1 cellular context compared by ENCODE assay signal in the genomic region with DNA sequence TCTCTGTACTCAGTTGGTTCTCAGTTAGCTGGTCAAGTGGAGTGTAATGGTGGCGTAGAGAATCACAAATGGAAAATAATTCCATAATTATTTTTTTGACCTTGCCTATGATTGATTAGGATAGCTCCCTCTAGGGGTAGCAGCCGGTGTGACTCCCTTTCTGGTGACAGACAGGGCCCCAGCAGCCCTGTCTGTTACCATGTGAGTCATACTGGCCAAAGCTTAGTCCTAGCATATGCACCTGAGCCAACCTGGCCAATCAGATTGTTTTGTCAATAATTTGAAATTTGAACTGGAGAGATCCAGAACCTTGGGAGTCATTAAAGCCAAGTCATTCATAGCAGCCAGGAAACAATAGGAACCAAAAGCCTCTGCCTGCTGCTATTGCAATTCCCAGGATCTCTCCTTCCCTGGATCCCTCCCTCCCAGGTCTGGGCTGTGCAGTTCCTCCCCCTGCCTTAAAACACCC.
TF ChIP-seq lines count a peak whose summit lies in the region.

No MANE protein-coding gene starts in this region.

TF ChIP-seq in K562, 482 proteins besides CTCF, POLR2A, EP300 and RAD21 (continued from another document and continues in another):
- peak; percentile 70 for TF ChIP-seq PBX2 (CRISPR knock-in tag; IDR thresholded peaks at IDR 0.05; ENCODE audit: low read depth)
- peak; percentile 93 for TF ChIP-seq PBX2 (tag; conservative IDR thresholded peaks at IDR 0.05; ENCODE audit: low read depth)
- TF ChIP-seq SPI1 (IDR thresholded peaks at IDR 0.05; ENCODE audit: borderline replicate concordance, low read depth, low read length): 0 out of 2 replicates have a peak, but pooled peaks have one; percentile 28
- no peak for TF ChIP-seq FOXK2 (conservative IDR thresholded peaks at IDR 0.05 in 1 of 2, IDR thresholded peaks at IDR 0.05 in 1 of 2; ENCODE audit: low read depth in 2 of 2)
- no peak for TF ChIP-seq MEF2D (tag; conservative IDR thresholded peaks at IDR 0.05; ENCODE audit: low read depth)
- no peak for TF ChIP-seq TCFL5 (CRISPR knock-in tag; conservative IDR thresholded peaks at IDR 0.05)
- TF ChIP-seq ZNF589 (CRISPR knock-in tag; IDR thresholded peaks at IDR 0.05; ENCODE audit: low read depth): no peak
- peak; percentile 71 for TF ChIP-seq JUN (IDR thresholded peaks at IDR 0.05; ENCODE audit: borderline replicate concordance, low read depth, low read length)
- no peak for TF ChIP-seq JUN (CRISPR knock-in tag; IDR thresholded peaks at IDR 0.05; ENCODE audit: borderline replicate concordance)
- TF ChIP-seq CREB3 (tag; conservative IDR thresholded peaks at IDR 0.05; ENCODE audit: low read depth): no peak
- peak; percentile 90 for TF ChIP-seq MYBL2 (IDR thresholded peaks at IDR 0.05; ENCODE audit: low read depth)
- no peak for TF ChIP-seq MYBL2 (CRISPR knock-in tag; IDR thresholded peaks at IDR 0.05; ENCODE audit: borderline replicate concordance)
- no peak for TF ChIP-seq TCF7 (IDR thresholded peaks at IDR 0.05; ENCODE audit: borderline replicate concordance)
- TF ChIP-seq, protein P1, sequence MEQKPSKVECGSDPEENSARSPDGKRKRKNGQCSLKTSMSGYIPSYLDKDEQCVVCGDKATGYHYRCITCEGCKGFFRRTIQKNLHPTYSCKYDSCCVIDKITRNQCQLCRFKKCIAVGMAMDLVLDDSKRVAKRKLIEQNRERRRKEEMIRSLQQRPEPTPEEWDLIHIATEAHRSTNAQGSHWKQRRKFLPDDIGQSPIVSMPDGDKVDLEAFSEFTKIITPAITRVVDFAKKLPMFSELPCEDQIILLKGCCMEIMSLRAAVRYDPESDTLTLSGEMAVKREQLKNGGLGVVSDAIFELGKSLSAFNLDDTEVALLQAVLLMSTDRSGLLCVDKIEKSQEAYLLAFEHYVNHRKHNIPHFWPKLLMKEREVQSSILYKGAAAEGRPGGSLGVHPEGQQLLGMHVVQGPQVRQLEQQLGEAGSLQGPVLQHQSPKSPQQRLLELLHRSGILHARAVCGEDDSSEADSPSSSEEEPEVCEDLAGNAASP (IDR thresholded peaks at IDR 0.05): no peak
- no peak for TF ChIP-seq PTTG1 (tag; IDR thresholded peaks at IDR 0.05; ENCODE audit: low read depth)
- no peak for TF ChIP-seq JUNB (CRISPR knock-in tag; conservative IDR thresholded peaks at IDR 0.05)
- no peak for TF ChIP-seq MED1 (CRISPR knock-in tag; IDR thresholded peaks at IDR 0.05; ENCODE audit: borderline replicate concordance)
- no peak for TF ChIP-seq ASH1L (IDR thresholded peaks at IDR 0.05; ENCODE audit: borderline replicate concordance, low read depth, partially characterized antibody)
- TF ChIP-seq, protein P2, sequence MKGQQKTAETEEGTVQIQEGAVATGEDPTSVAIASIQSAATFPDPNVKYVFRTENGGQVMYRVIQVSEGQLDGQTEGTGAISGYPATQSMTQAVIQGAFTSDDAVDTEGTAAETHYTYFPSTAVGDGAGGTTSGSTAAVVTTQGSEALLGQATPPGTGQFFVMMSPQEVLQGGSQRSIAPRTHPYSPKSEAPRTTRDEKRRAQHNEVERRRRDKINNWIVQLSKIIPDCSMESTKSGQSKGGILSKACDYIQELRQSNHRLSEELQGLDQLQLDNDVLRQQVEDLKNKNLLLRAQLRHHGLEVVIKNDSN (CRISPR knock-in tag; IDR thresholded peaks at IDR 0.05): peak; percentile 75
- no peak for TF ChIP-seq ZNF444 (CRISPR knock-in tag; IDR thresholded peaks at IDR 0.05)
- TF ChIP-seq MXI1 (IDR thresholded peaks at IDR 0.05; ENCODE audit: low read depth, low read length): no peak
- TF ChIP-seq HIVEP1 (CRISPR knock-in tag; IDR thresholded peaks at IDR 0.05): no peak
- TF ChIP-seq ZEB2 (IDR thresholded peaks at IDR 0.05): no peak
- no peak for TF ChIP-seq CLOCK (CRISPR knock-in tag; IDR thresholded peaks at IDR 0.05; ENCODE audit: borderline replicate concordance)
- no peak for TF ChIP-seq U2AF2 (optimal IDR thresholded peaks at IDR 0.05; ENCODE audit: low read depth, low read length)
- peak; percentile 44; the same call in 1 of the 2 replicates for TF ChIP-seq MYC (IDR thresholded peaks at IDR 0.05; ENCODE audit: low read depth, low read length)
- no peak for TF ChIP-seq MYC (CRISPR knock-in tag; IDR thresholded peaks at IDR 0.05; ENCODE audit: borderline replicate concordance, low read depth)
- TF ChIP-seq LARP7 (IDR thresholded peaks at IDR 0.05): no peak
- no peak for TF ChIP-seq XRCC4 (IDR thresholded peaks at IDR 0.05; ENCODE audit: extremely low read depth, insufficient read depth, insufficient read length)
- TF ChIP-seq TAL1 (IDR thresholded peaks at IDR 0.05): no peak
- TF ChIP-seq VEZF1 (CRISPR knock-in tag; IDR thresholded peaks at IDR 0.05): peak; percentile 43
- TF ChIP-seq CAMTA2 (CRISPR knock-in tag; conservative IDR thresholded peaks at IDR 0.05): no peak
- TF ChIP-seq SRSF9 (IDR thresholded peaks at IDR 0.05; ENCODE audit: borderline replicate concordance, low read depth, low read length): no peak
- no peak for TF ChIP-seq CHD4 (IDR thresholded peaks at IDR 0.05; ENCODE audit: insufficient read depth, insufficient replicate concordance, low read depth, low read length, poor library complexity, severe bottlenecking)
- peak in 1 of 2 experiments; percentile 48; a peak in 1 of 4 replicates for TF ChIP-seq MAZ (CRISPR knock-in tag; conservative IDR thresholded peaks at IDR 0.05 in 1 of 2, IDR thresholded peaks at IDR 0.05 in 1 of 2)
- TF ChIP-seq HSF4 (CRISPR knock-in tag; IDR thresholded peaks at IDR 0.05; ENCODE audit: borderline replicate concordance): no peak
- no peak for TF ChIP-seq E2F3 (CRISPR knock-in tag; IDR thresholded peaks at IDR 0.05)
- TF ChIP-seq SMC3 (conservative IDR thresholded peaks at IDR 0.05; ENCODE audit: insufficient read depth, low read depth, low read length): peak; percentile 45; the same call in 1 of the 2 replicates
- 0 out of 4 replicates have a peak, but pooled peaks of 1 of the 2 experiments have one; percentile 30 for TF ChIP-seq SRF (CRISPR knock-in tag; IDR thresholded peaks at IDR 0.05)
- TF ChIP-seq STAG1 (CRISPR knock-in tag; IDR thresholded peaks at IDR 0.05; ENCODE audit: borderline replicate concordance): no peak
- no peak for TF ChIP-seq PHB (CRISPR knock-in tag; IDR thresholded peaks at IDR 0.05)
- TF ChIP-seq RAD51 (IDR thresholded peaks at IDR 0.05; ENCODE audit: borderline replicate concordance, low read depth): peak; percentile 39; the same call in 1 of the 2 replicates
- TF ChIP-seq, protein P3, sequence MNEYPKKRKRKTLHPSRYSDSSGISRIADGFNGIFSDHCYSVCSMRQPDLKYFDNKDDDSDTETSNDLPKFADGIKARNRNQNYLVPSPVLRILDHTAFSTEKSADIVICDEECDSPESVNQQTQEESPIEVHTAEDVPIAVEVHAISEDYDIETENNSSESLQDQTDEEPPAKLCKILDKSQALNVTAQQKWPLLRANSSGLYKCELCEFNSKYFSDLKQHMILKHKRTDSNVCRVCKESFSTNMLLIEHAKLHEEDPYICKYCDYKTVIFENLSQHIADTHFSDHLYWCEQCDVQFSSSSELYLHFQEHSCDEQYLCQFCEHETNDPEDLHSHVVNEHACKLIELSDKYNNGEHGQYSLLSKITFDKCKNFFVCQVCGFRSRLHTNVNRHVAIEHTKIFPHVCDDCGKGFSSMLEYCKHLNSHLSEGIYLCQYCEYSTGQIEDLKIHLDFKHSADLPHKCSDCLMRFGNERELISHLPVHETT (CRISPR knock-in tag; conservative IDR thresholded peaks at IDR 0.05 in 1 of 2, IDR thresholded peaks at IDR 0.05 in 1 of 2): no peak
- TF ChIP-seq, protein P4, sequence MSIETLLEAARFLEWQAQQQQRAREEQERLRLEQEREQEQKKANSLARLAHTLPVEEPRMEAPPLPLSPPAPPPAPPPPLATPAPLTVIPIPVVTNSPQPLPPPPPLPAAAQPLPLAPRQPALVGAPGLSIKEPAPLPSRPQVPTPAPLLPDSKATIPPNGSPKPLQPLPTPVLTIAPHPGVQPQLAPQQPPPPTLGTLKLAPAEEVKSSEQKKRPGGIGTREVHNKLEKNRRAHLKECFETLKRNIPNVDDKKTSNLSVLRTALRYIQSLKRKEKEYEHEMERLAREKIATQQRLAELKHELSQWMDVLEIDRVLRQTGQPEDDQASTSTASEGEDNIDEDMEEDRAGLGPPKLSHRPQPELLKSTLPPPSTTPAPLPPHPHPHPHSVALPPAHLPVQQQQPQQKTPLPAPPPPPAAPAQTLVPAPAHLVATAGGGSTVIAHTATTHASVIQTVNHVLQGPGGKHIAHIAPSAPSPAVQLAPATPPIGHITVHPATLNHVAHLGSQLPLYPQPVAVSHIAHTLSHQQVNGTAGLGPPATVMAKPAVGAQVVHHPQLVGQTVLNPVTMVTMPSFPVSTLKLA (conservative IDR thresholded peaks at IDR 0.05): peak in 1 of 2 experiments; percentile 40; a peak in 1 of 4 replicates
- TF ChIP-seq, protein P5, sequence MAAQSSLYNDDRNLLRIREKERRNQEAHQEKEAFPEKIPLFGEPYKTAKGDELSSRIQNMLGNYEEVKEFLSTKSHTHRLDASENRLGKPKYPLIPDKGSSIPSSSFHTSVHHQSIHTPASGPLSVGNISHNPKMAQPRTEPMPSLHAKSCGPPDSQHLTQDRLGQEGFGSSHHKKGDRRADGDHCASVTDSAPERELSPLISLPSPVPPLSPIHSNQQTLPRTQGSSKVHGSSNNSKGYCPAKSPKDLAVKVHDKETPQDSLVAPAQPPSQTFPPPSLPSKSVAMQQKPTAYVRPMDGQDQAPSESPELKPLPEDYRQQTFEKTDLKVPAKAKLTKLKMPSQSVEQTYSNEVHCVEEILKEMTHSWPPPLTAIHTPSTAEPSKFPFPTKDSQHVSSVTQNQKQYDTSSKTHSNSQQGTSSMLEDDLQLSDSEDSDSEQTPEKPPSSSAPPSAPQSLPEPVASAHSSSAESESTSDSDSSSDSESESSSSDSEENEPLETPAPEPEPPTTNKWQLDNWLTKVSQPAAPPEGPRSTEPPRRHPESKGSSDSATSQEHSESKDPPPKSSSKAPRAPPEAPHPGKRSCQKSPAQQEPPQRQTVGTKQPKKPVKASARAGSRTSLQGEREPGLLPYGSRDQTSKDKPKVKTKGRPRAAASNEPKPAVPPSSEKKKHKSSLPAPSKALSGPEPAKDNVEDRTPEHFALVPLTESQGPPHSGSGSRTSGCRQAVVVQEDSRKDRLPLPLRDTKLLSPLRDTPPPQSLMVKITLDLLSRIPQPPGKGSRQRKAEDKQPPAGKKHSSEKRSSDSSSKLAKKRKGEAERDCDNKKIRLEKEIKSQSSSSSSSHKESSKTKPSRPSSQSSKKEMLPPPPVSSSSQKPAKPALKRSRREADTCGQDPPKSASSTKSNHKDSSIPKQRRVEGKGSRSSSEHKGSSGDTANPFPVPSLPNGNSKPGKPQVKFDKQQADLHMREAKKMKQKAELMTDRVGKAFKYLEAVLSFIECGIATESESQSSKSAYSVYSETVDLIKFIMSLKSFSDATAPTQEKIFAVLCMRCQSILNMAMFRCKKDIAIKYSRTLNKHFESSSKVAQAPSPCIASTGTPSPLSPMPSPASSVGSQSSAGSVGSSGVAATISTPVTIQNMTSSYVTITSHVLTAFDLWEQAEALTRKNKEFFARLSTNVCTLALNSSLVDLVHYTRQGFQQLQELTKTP (IDR thresholded peaks at IDR 0.05; ENCODE audit: low read depth in 1 of 2, partially characterized antibody in 2 of 2): no peak
- no peak for TF ChIP-seq SMAD3 (CRISPR knock-in tag; conservative IDR thresholded peaks at IDR 0.05)
- TF ChIP-seq CSDE1 (IDR thresholded peaks at IDR 0.05): no peak
